9 cellular contexts compared by ENCODE assay signal in the genomic region with DNA sequence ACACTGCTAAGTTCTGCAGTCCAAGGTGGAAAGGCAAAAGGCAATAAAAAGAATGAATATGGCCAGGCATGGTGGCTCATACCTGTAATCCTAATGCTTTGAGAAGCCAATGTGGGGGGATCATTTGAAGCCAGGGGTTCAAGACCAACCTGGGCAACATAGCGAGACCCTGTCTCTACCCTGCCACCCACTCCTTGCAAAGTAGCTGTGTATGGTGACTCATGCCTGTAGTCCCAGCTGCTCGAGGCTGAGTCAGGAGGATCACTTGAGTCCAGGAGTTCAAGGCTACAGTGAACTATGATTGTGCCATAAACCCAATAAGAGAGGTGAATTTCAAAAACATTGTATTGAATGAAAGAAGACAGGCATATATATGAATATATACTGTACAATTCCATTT. TPM values are rescaled to one million over a fixed set of nuclear protein-coding genes. Genes with fewer than 3 reads are reported as not detected.
DNase-seq lines count a peak whose midpoint lies in the region; ATAC-seq and TF ChIP-seq lines count a peak whose summit lies in the region.
"Had no signal": no experiment of that assay in that cellular context is flagged by ENCODE, and none has a peak within 500 bp of the region (broad histone marks: within the 10 kb centered on the region; RNA-seq: fewer than 3 reads in every experiment).

No MANE protein-coding gene starts in this region.

- no peaks in the 10 kb centered on the region for H3F3A ChIP-seq in PC-3 (ENCODE audit: low read length, unreplicated experiment)
- H3F3A ChIP-seq in neural progenitor cell (ENCODE audit: low read depth): peaks cover 15% of the 10 kb centered on the region

- H3K9ac ChIP-seq in PC-3 (ENCODE audit: low read length) (no peak overlapping the region), colonic mucosa (ENCODE audit: low read depth in 2 of 2, low read length in 2 of 2) (no peak overlapping the region), neural progenitor cell (no peak overlapping the region)
- H3K9ac ChIP-seq: parathyroid adenoma had no signal

- CTCF ChIA-PET in PC-3 (lab: Charles Lee): no interaction called here

- H3K4me3 Mint-ChIP-seq in neural progenitor cell: peak overlapping the region; percentile 22
- H3K4me3 Mint-ChIP-seq in nephron progenitor cell: no peak overlapping the region

- H3K9me3 ChIP-seq in PC-3 (ENCODE audit: low read length) (no peaks in the 10 kb centered on the region), colonic mucosa (no peaks in the 10 kb centered on the region), neural progenitor cell (ENCODE audit: low read depth) (no peaks in the 10 kb centered on the region)

- no peaks in the 10 kb centered on the region for H3K27me3 ChIP-seq in PC-3 (ENCODE audit: low read length)
- H3K27me3 ChIP-seq in colonic mucosa: no peaks in the 10 kb centered on the region
- no peaks in the 10 kb centered on the region for H3K27me3 ChIP-seq in neural progenitor cell

- POLR2A ChIA-PET in PC-3 (lab: Charles Lee; ENCODE audit: unreplicated experiment): interaction anchor here (1.4 kb wide), 1 partner anchor 17 kb away, joined by 10 read pairs; a partner anchor contains a TSS

- no TSS peak for BruUV-seq in PC-3 (replicated peaks; lab: Mats Ljungman, UMichigan)

- H3K27me3 Mint-ChIP-seq in neural progenitor cell (ENCODE audit: insufficient read depth, low read depth) (no peaks in the 10 kb centered on the region), nephron progenitor cell (ENCODE audit: low read depth, poor library complexity) (no peaks in the 10 kb centered on the region)

- no peaks in the 10 kb centered on the region for H3K9me2 ChIP-seq in PC-3 (replicated peaks; ENCODE audit: low read length)

- H3K36me3 Mint-ChIP-seq in neural progenitor cell: no peaks in the 10 kb centered on the region
- H3K36me3 Mint-ChIP-seq in nephron progenitor cell (ENCODE audit: low read depth): peaks cover 5% of the 10 kb centered on the region

- H3K4me3 ChIP-seq in PC-3 (ENCODE audit: low read length) (peak overlapping the region; percentile 86), colonic mucosa (peak overlapping the region; percentile 82), neural progenitor cell (no peak overlapping the region)

- peaks cover 52% of the 10 kb centered on the region for H3K4me1 ChIP-seq in PC-3 (ENCODE audit: insufficient read depth, low read length)
- H3K4me1 ChIP-seq in colonic mucosa: peaks cover 32% of the 10 kb centered on the region
- H3K4me1 ChIP-seq in neural progenitor cell: peaks cover 18% of the 10 kb centered on the region

- H3K4me1 Mint-ChIP-seq in neural progenitor cell (peaks cover 36% of the 10 kb centered on the region), nephron progenitor cell (peaks cover 47% of the 10 kb centered on the region)

- H3K4me2 ChIP-seq in PC-3 (ENCODE audit: low read length) (peak overlapping the region; percentile 86), neural progenitor cell (no peak overlapping the region)

- H3K9me3 Mint-ChIP-seq in neural progenitor cell (no peaks in the 10 kb centered on the region), nephron progenitor cell (no peaks in the 10 kb centered on the region)

- H3K36me3 ChIP-seq in PC-3 (ENCODE audit: low read depth, low read length): no peaks in the 10 kb centered on the region
- H3K36me3 ChIP-seq in colonic mucosa: no peaks in the 10 kb centered on the region
- H3K36me3 ChIP-seq in neural progenitor cell: no peaks in the 10 kb centered on the region

- H2AFZ ChIP-seq in PC-3 (ENCODE audit: low read length): no peak overlapping the region
- no peak overlapping the region for H2AFZ ChIP-seq in neural progenitor cell (replicated peaks)
- H2AFZ ChIP-seq: parathyroid adenoma had no signal

- intact Hi-C loops in PC-3 (cut with micrococcal nuclease) (loop anchor here (5.0 kb wide), 1 partner anchor 338 kb away; no protein-coding TSS in a partner anchor), colonic mucosa (cut with DNase I) (no loop called here)

- peaks cover 86% of the 10 kb centered on the region for H3K79me2 ChIP-seq in PC-3 (ENCODE audit: low read length)
- H3K79me2 ChIP-seq in neural progenitor cell (ENCODE audit: low read depth): peaks cover 81% of the 10 kb centered on the region

- no peak overlapping the region for H3K27ac Mint-ChIP-seq in neural progenitor cell
- H3K27ac Mint-ChIP-seq in nephron progenitor cell: no peak overlapping the region

- TF ChIP-seq CTCF in PC-3 (conservative IDR thresholded peaks at IDR 0.05; ENCODE audit: low read depth, low read length) (no peak), colonic mucosa (IDR thresholded peaks at IDR 0.05) (no peak), neural progenitor cell (IDR thresholded peaks at IDR 0.05) (no peak), nephron progenitor cell (IDR thresholded peaks at IDR 0.05) (no peak)

- ATAC-seq in PC-3 (no peak), HG02642 (IDR thresholded peaks at IDR 0.05; ENCODE audit: poor library complexity, unreplicated experiment) (no peak), HG03135 (IDR thresholded peaks at IDR 0.05; ENCODE audit: unreplicated experiment) (no peak)

- DNase-seq in EL (peak; percentile 56), PC-3 (no peak), colonic mucosa (no peak), neural progenitor cell (ENCODE audit: low spot score) (no peak), nephron progenitor cell (no peak), cerebellum (ENCODE audit: low spot score) (no peak)

- peaks cover 64% of the 10 kb centered on the region for H4K20me1 ChIP-seq in PC-3 (ENCODE audit: low read length)
- H4K20me1 ChIP-seq in neural progenitor cell (ENCODE audit: low read depth): peaks cover 65% of the 10 kb centered on the region

- H3K27ac ChIP-seq in PC-3 (ENCODE audit: low read length): no peak overlapping the region
- peak overlapping the region; percentile 5 for H3K27ac ChIP-seq in colonic mucosa
- H3K27ac ChIP-seq in neural progenitor cell: no peak overlapping the region
- H3K27ac ChIP-seq: parathyroid adenoma had no signal

RNA-seq across cellular contexts. Expression of a gene that starts 2.4 kb away (rescaled TPM):
- total RNA-seq in PC-3 (2014; rRNA removed): 233 and 308 TPM in 2 replicates
- 100 to 1,000 TPM; 415 to 575 TPM for total RNA-seq in colonic mucosa
- 127 and 152 TPM in 2 replicates for total RNA-seq in neural progenitor cell (ENCODE audit: low replicate concordance)
- 95.0 TPM for total RNA-seq in cerebellum

RNA-seq across cellular contexts. Expression of a gene that starts 16.8 kb away (rescaled TPM):
- 254 and 329 TPM in 2 replicates for total RNA-seq in PC-3 (2014; rRNA removed)
- 100 to 1,000 TPM; 338 to 537 TPM for total RNA-seq in colonic mucosa
- 222 and 365 TPM in 2 replicates for total RNA-seq in neural progenitor cell (ENCODE audit: low replicate concordance)
- 54.7 TPM for total RNA-seq in cerebellum

RNA-seq across cellular contexts. Expression of a gene that starts 44.6 kb away (rescaled TPM):
- 0.07 and 0.12 TPM in 2 replicates for total RNA-seq in PC-3 (2014; rRNA removed)
- total RNA-seq in colonic mucosa: 1 to 10 TPM; 2.8 to 7.9 TPM
- total RNA-seq in neural progenitor cell (ENCODE audit: low replicate concordance): 0.45 and 1.4 TPM in 2 replicates
- total RNA-seq in cerebellum: 3.7 TPM
